In the genomic region with DNA sequence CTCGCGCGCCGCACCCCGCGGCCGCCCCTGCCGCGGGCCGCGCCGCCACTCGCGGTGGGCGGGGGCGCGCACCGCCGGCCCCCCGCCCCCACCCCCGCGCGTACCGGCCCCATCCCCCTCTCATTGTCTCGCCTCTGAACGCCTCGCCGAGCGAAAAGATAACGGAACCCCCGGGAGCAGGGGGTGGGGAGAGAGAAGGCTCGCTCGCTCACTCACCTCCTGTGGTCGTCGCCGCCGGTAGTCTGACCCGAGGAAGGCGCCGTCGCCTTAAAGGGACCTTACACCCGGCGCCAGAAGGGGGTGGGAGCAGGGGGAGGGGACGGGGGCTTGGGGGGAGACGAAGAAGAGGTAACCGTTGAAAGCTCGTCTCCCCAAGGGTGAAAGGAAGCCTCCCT, we compare ENCODE assay signal across 8 cellular contexts. TPM values are rescaled to one million over a fixed set of nuclear protein-coding genes. Genes with fewer than 3 reads are reported as not detected.
DNase-seq lines count a peak whose midpoint lies in the region; ATAC-seq, FAIRE-seq and TF ChIP-seq lines count a peak whose summit lies in the region.

No MANE protein-coding gene starts in this region.

- H3K27ac ChIP-seq in astrocyte (ENCODE audit: low read depth, low read length): peak overlapping the region; percentile 88
- H3K27ac ChIP-seq in gastrocnemius medialis: peak overlapping the region; percentile 87 to 98 (median 96)

- peaks cover 6% of the 10 kb centered on the region for H3K27me3 ChIP-seq in astrocyte (ENCODE audit: insufficient read depth, low read length)
- H3K27me3 ChIP-seq in gastrocnemius medialis: peaks cover 0 to 2% (median 0%) of the 10 kb centered on the region in 3 donors

- peaks cover 23% of the 10 kb centered on the region for H4K20me1 ChIP-seq in astrocyte (ENCODE audit: insufficient read depth, low read length)

- H3K4me1 ChIP-seq in astrocyte (ENCODE audit: insufficient read depth, low read length) (peaks cover 4% of the 10 kb centered on the region), gastrocnemius medialis (peaks cover 11 to 16% of the 10 kb centered on the region in 2 donors)

- H3K4me3 ChIP-seq in astrocyte (ENCODE audit: insufficient read depth, low read depth, low read length) (peak overlapping the region; percentile 50), iPS-11a (ENCODE audit: low read depth, low read length) (peak overlapping the region; percentile 43), gastrocnemius medialis (peak overlapping the region; percentile 73 to 97 (median 80))

- DNase-seq in CMK (ENCODE audit: low read depth) (peak; percentile 52), LHCN-M2 (ENCODE audit: low read depth) (peak; percentile 77), astrocyte (ENCODE audit: low read depth) (peak; percentile 59), gastrocnemius medialis (peak; percentile 28 to 68)
- peak; percentile 41 for DNase-seq in T-helper 2 cell treated with Interferon-gamma antibody and Interleukin-4, amounts not matched to agents 5 μg/mL and 100 μg/mL, for 36 hours (ENCODE audit: low spot score)

- peak overlapping the region; percentile 81 for H3K4me3 Mint-ChIP-seq in T-helper 2 cell treated with Interferon-gamma antibody and Interleukin-4, amounts not matched to agents 5 μg/mL and 100 μg/mL, for 36 hours
- peak overlapping the region; percentile 72 for H3K4me3 Mint-ChIP-seq in astrocyte (ENCODE audit: unreplicated experiment)

- H2AFZ ChIP-seq in astrocyte (ENCODE audit: low read depth, low read length): no peak overlapping the region

- H3K27ac Mint-ChIP-seq in T-helper 2 cell treated with Interferon-gamma antibody and Interleukin-4, amounts not matched to agents 5 μg/mL and 100 μg/mL, for 36 hours: peak overlapping the region; percentile 95
- H3K27ac Mint-ChIP-seq in astrocyte (ENCODE audit: unreplicated experiment): peak overlapping the region; percentile 47

- peaks cover 18% of the 10 kb centered on the region for H3K27me3 Mint-ChIP-seq in T-helper 2 cell treated with Interferon-gamma antibody and Interleukin-4, amounts not matched to agents 5 μg/mL and 100 μg/mL, for 36 hours (ENCODE audit: low read depth)
- H3K27me3 Mint-ChIP-seq in astrocyte (ENCODE audit: low read depth, unreplicated experiment): peaks cover 8% of the 10 kb centered on the region

- peaks cover 14% of the 10 kb centered on the region for H3K4me1 Mint-ChIP-seq in T-helper 2 cell treated with Interferon-gamma antibody and Interleukin-4, amounts not matched to agents 5 μg/mL and 100 μg/mL, for 36 hours (ENCODE audit: low read depth)
- peaks cover 14% of the 10 kb centered on the region for H3K4me1 Mint-ChIP-seq in astrocyte (ENCODE audit: low read depth, unreplicated experiment)

- peak overlapping the region; percentile 85 for H3K9ac ChIP-seq in astrocyte (ENCODE audit: low read length)

- H3K79me2 ChIP-seq in astrocyte (ENCODE audit: insufficient read depth, low read length): peaks cover 46% of the 10 kb centered on the region

- no peaks in the 10 kb centered on the region for H3K9me3 Mint-ChIP-seq in T-helper 2 cell treated with Interferon-gamma antibody and Interleukin-4, amounts not matched to agents 5 μg/mL and 100 μg/mL, for 36 hours
- no peaks in the 10 kb centered on the region for H3K9me3 Mint-ChIP-seq in astrocyte (ENCODE audit: unreplicated experiment)

- in situ Hi-C loops in gastrocnemius medialis (cut with MboI; ENCODE audit: low sequenced_read_pairs in 4 of 4): no loop called here

- TF ChIP-seq CTCF in astrocyte (IDR thresholded peaks at IDR 0.05; ENCODE audit: insufficient read depth, low read depth, low read length): no peak
- TF ChIP-seq CTCF in gastrocnemius medialis (IDR thresholded peaks at IDR 0.05 in 4 of 5, conservative IDR thresholded peaks at IDR 0.05 in 1 of 5): no peak

- FAIRE-seq in astrocyte (lab: Jason Lieb, UNC): no peak

- H3K9me3 ChIP-seq in astrocyte (ENCODE audit: insufficient read depth, low read depth, low read length) (no peaks in the 10 kb centered on the region), gastrocnemius medialis (no peaks in the 10 kb centered on the region)

- H3K36me3 ChIP-seq in astrocyte (ENCODE audit: insufficient read depth, low read length) (no peaks in the 10 kb centered on the region), gastrocnemius medialis (no peaks in the 10 kb centered on the region)

- H3K4me2 ChIP-seq in astrocyte (ENCODE audit: low read length): peak overlapping the region; percentile 34

- TF ChIP-seq POLR2A in gastrocnemius medialis (IDR thresholded peaks at IDR 0.05): peak in 1 of 2 donors; percentile 0

- intact Hi-C loops in gastrocnemius medialis (cut with DNase I; ENCODE audit: low total_unique reads): loop anchor here (1.0 to 2.0 kb wide), 2 partner anchors 14 to 60 kb away; a partner anchor contains a TSS

- ATAC-seq in GM21381 (IDR thresholded peaks at IDR 0.05; ENCODE audit: unreplicated experiment) (peak; percentile 18), gastrocnemius medialis (peak; percentile 56 to 75), GM21529 (IDR thresholded peaks at IDR 0.05; ENCODE audit: unreplicated experiment) (no peak)

- peaks cover 7% of the 10 kb centered on the region for H3K36me3 Mint-ChIP-seq in T-helper 2 cell treated with Interferon-gamma antibody and Interleukin-4, amounts not matched to agents 5 μg/mL and 100 μg/mL, for 36 hours (ENCODE audit: low read depth)
- H3K36me3 Mint-ChIP-seq in astrocyte (ENCODE audit: low read depth, unreplicated experiment): no peaks in the 10 kb centered on the region

RNA-seq across cellular contexts. Expression of a gene that starts 0.4 kb away (rescaled TPM):
- 16.4 and 24.6 TPM in 2 replicates for total RNA-seq in LHCN-M2 (2014; rRNA removed)
- polyA plus RNA-seq in LHCN-M2 (2012): 17.4 TPM
- total RNA-seq in astrocyte: 58.8 and 63.9 TPM in 2 replicates
- total RNA-seq in gastrocnemius medialis: 10 to 100 TPM; 14.1 to 20.2 (median 15.1) TPM

RNA-seq across cellular contexts. Expression of a gene that starts 52.3 kb away (rescaled TPM):
- 0.06 and 0.34 TPM in 2 replicates for total RNA-seq in LHCN-M2 (2014; rRNA removed)
- polyA plus RNA-seq in LHCN-M2 (2012): 0.16 TPM
- total RNA-seq in astrocyte: 8.8 and 8.9 TPM in 2 replicates
- under 1 TPM in 2 of 4 donors, not detected in 2; 0.34 to 0.78 TPM for total RNA-seq in gastrocnemius medialis

RNA-seq across cellular contexts. Expression of a gene that starts 59.6 kb away (rescaled TPM):
- 238 and 258 TPM in 2 replicates for total RNA-seq in LHCN-M2 (2014; rRNA removed)
- polyA plus RNA-seq in LHCN-M2 (2012): 418 TPM
- 314 and 316 TPM in 2 replicates for total RNA-seq in astrocyte
- total RNA-seq in gastrocnemius medialis: 100 to 1,000 TPM; 259 to 324 (median 291) TPM
